8 cellular contexts compared by ENCODE assay signal in genomic region chr15:75807486-75807885, GRCh38. TPM values are rescaled to one million over a fixed set of nuclear protein-coding genes. Genes with fewer than 3 reads are reported as not detected.
DNase-seq lines count a peak whose midpoint lies in the region; ATAC-seq and TF ChIP-seq lines count a peak whose summit lies in the region.
"Not testable (repeated sequence)": the region's sequence is repeated elsewhere in the genome, so short reads cannot be mapped to it uniquely, and the experiment has no call there.

No MANE protein-coding gene starts in this region.

- H3K36me3 Mint-ChIP-seq in activated CD8-positive, alpha-beta T cell treated with anti-CD3 and anti-CD28 coated beads for 36 hours (ENCODE audit: low read depth); neural crest cell (ENCODE audit: low read depth): not testable (repeated sequence)

- not testable (repeated sequence) for H3K4me1 ChIP-seq in testis

- not testable (repeated sequence) for H3K27me3 ChIP-seq in testis

- not testable (repeated sequence) for H3K9me3 ChIP-seq in testis

- TF ChIP-seq CTCF in AG10803 (conservative IDR thresholded peaks at IDR 0.05; ENCODE audit: low read length); activated CD8-positive, alpha-beta T cell treated with anti-CD3 and anti-CD28 coated beads for 36 hours (IDR thresholded peaks at IDR 0.05); choroid plexus epithelial cell (conservative IDR thresholded peaks at IDR 0.05; ENCODE audit: low read depth, low read length); fibroblast of the aortic adventitia (IDR thresholded peaks at IDR 0.05; ENCODE audit: insufficient read depth, low read length); neural crest cell (conservative IDR thresholded peaks at IDR 0.05); testis (IDR thresholded peaks at IDR 0.05): not testable (repeated sequence)

- ATAC-seq in activated CD8-positive, alpha-beta T cell treated with anti-CD3 and anti-CD28 coated beads for 36 hours, result peak; percentile 27

- not testable (repeated sequence) for H3K4me1 Mint-ChIP-seq in activated CD8-positive, alpha-beta T cell treated with anti-CD3 and anti-CD28 coated beads for 36 hours (ENCODE audit: low read depth); neural crest cell

- DNase-seq in AG10803 (ENCODE audit: low read depth) (peak; percentile 41), HT1080 (ENCODE audit: low read depth) (peak; percentile 66), astrocyte of the hippocampus (ENCODE audit: low read depth, low spot score) (peak; percentile 39), choroid plexus epithelial cell (ENCODE audit: low read depth) (peak; percentile 45), fibroblast of the aortic adventitia (ENCODE audit: low read depth) (peak; percentile 33), testis (peak; percentile 0)
- DNase-seq in activated CD8-positive, alpha-beta T cell treated with anti-CD3 and anti-CD28 coated beads for 36 hours, result peak; percentile 17
- not testable (repeated sequence) for DNase-seq in neural crest cell (ENCODE audit: low read depth, low spot score)

- not testable (repeated sequence) for TF ChIP-seq POLR2A in testis (IDR thresholded peaks at IDR 0.05)

- not testable (repeated sequence) for H3K27ac ChIP-seq in testis

- not testable (repeated sequence) for H3K9me3 Mint-ChIP-seq in activated CD8-positive, alpha-beta T cell treated with anti-CD3 and anti-CD28 coated beads for 36 hours; neural crest cell

- H3K27me3 Mint-ChIP-seq in activated CD8-positive, alpha-beta T cell treated with anti-CD3 and anti-CD28 coated beads for 36 hours, result peaks cover 11% of the 10 kb centered on the region
- peaks cover 20% of the 10 kb centered on the region for H3K27me3 Mint-ChIP-seq in neural crest cell (ENCODE audit: low read depth)

- WGBS in testis, 2 donors, result 67% methylated on average over 1 to 2 of the region's 2 CpGs

- not testable (repeated sequence) for H3K4me3 Mint-ChIP-seq in activated CD8-positive, alpha-beta T cell treated with anti-CD3 and anti-CD28 coated beads for 36 hours; neural crest cell

- H3K4me3 ChIP-seq in AG10803 (ENCODE audit: low read length); choroid plexus epithelial cell (ENCODE audit: low read depth, low read length); fibroblast of the aortic adventitia (ENCODE audit: low read depth, low read length); testis: not testable (repeated sequence)

- not testable (repeated sequence) for H3K36me3 ChIP-seq in testis (ENCODE audit: low read depth, missing control alignments)

- intact Hi-C loops in activated CD8-positive, alpha-beta T cell treated with anti-CD3 and anti-CD28 coated beads for 36 hours (cut with micrococcal nuclease); testis (cut with DNase I; ENCODE audit: low total_unique reads): not testable (repeated sequence)

- POLR2A ChIA-PET in activated CD8-positive, alpha-beta T cell treated with anti-CD3 and anti-CD28 coated beads for 36 hours (lab: Charles Lee), result not testable (repeated sequence)

- H3K27ac Mint-ChIP-seq in activated CD8-positive, alpha-beta T cell treated with anti-CD3 and anti-CD28 coated beads for 36 hours, result not testable (repeated sequence)
- peak overlapping the region; percentile 6 for H3K27ac Mint-ChIP-seq in neural crest cell (ENCODE audit: unreplicated experiment)

- CTCF ChIA-PET in activated CD8-positive, alpha-beta T cell treated with anti-CD3 and anti-CD28 coated beads for 36 hours (lab: Charles Lee), result not testable (repeated sequence)

RNA-seq across cellular contexts. Expression of gene UBE2Q2, which starts 35.8 kb away (rescaled TPM):
- total RNA-seq in HT1080 (2014; rRNA removed; shearing (Covaris generic)), result 16.1 and 16.3 TPM in 2 replicates
- 23.5 and 26.9 TPM in 2 replicates for polyA plus RNA-seq in HT1080 (2015; cell fraction: cytosol; rRNA removed)
- polyA plus RNA-seq in HT1080 (2015; cell fraction: nucleus; rRNA removed), result 13.3 TPM in 2 replicates
- total RNA-seq in activated CD8-positive, alpha-beta T cell treated with anti-CD3 and anti-CD28 coated beads for 36 hours, result 10 to 100 TPM; 19.4 to 20.0 TPM
- total RNA-seq in fibroblast of the aortic adventitia (ENCODE audit: low replicate concordance) (51.5 and 58.6 TPM in 2 replicates), neural crest cell (28.7 and 30.0 TPM in 2 replicates), testis (10 to 100 TPM; 36.4 to 43.8 TPM)
- 44.8 TPM for polyA plus RNA-seq in testis (ENCODE audit: insufficient read depth, low read depth, low replicate concordance)
